ENCODE assay signal across 7 cellular contexts in the genomic region with DNA sequence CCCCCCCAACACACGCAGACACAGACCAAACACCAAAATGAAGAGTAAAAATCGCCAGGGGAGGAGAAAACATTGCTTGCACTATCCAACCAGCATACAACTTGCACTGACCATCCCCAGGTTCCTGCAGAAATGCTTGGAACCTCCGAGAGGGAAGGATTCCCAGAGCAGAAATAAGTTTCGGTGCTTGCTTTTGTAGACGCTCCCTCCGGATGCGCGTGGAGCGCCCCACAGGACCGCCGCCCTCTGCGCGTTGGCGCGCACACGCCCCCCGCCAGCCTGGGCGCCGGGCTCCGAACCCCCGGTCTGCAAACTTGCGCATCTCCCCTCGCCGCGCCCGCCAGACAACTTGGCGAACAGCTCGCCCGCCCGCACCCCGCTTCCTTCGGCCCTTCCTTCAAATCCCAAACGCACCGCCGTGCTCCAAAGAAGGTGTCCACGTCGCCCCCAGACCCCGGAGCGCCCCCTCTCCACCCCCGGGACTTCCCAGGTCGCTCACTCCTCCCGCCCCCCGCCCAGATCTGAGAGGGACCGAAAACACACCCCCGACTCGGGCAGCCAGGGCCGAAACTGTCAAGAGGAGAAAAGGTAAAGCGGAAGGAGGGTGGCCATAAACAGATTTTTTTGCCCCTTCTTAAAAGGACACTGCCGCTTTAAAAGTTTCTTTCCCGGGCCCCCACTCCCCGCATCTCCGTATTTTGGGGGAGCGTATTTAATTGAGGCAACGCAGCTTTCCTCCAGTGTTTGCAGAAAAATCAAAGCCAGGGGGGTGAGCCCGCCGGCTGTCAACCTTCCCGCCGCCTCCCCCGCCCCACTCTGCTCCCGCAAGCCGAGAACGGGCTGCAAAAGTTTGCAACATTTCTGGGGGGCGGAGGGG. TPM values are rescaled to one million over a fixed set of nuclear protein-coding genes. Genes with fewer than 3 reads are reported as not detected.
DNase-seq lines count a peak whose midpoint lies in the region; ATAC-seq lines count a peak whose summit lies in the region.

No MANE protein-coding gene starts in this region.

- H3K4me3 ChIP-seq in GM23248 (peak overlapping the region; percentile 93), neuron (ENCODE audit: low read length) (peak overlapping the region; percentile 52)

- H3K9me3 ChIP-seq in GM23248 (ENCODE audit: low read depth): no peaks in the 10 kb centered on the region
- H3K9me3 ChIP-seq in neuron (ENCODE audit: low read length): no peaks in the 10 kb centered on the region

- H3K27ac ChIP-seq in GM23248: 0 out of 2 replicates have a peak overlapping the region, but pooled peaks have one; percentile 1

- peak overlapping the region; percentile 67 for H3K9ac ChIP-seq in GM23248

- H3K36me3 ChIP-seq in GM23248 (ENCODE audit: low read depth) (no peaks in the 10 kb centered on the region), neuron (ENCODE audit: insufficient read depth, low read length) (no peaks in the 10 kb centered on the region)

- ATAC-seq in GM21576 (IDR thresholded peaks at IDR 0.05; ENCODE audit: unreplicated experiment): no peak
- no peak for ATAC-seq in HG03196 (IDR thresholded peaks at IDR 0.05; ENCODE audit: unreplicated experiment)

- H3K27me3 ChIP-seq in GM23248 (replicated peaks; ENCODE audit: insufficient read depth) (peaks cover 3% of the 10 kb centered on the region; the same call in 1 of the 2 replicates), neuron (ENCODE audit: insufficient read depth, low read length) (peaks cover 18% of the 10 kb centered on the region)

- H3K9me2 ChIP-seq in GM23248 (ENCODE audit: insufficient read depth): no peaks in the 10 kb centered on the region

- peak overlapping the region; percentile 94 for H3K4me2 ChIP-seq in GM23248 (ENCODE audit: unreplicated experiment)

- H3K4me1 ChIP-seq in GM23248 (ENCODE audit: insufficient read depth): peaks cover 12% of the 10 kb centered on the region
- peaks cover 14% of the 10 kb centered on the region for H3K4me1 ChIP-seq in neuron (ENCODE audit: insufficient read depth, low read length)

- peaks cover 22% of the 10 kb centered on the region for H3K79me2 ChIP-seq in GM23248 (ENCODE audit: insufficient read depth)

- in situ Hi-C loops in GM23248 (cut with MboI) (no loop called here), SK-MEL-5 (cut with HindIII; ENCODE audit: low pct_unique_long_range_greater_than_20kb, low sequenced_read_pairs) (no loop called here)

- no peaks in the 10 kb centered on the region for H4K20me1 ChIP-seq in GM23248 (ENCODE audit: insufficient read depth)

- H3F3A ChIP-seq in GM23248 (ENCODE audit: insufficient read depth): peaks cover 6% of the 10 kb centered on the region; the same call in 1 of the 2 replicates

- DNase-seq in GM23248 (peak; percentile 62), SK-MEL-5 (ENCODE audit: low read depth, low spot score) (peak; percentile 4), fibroblast of peridontal ligament (ENCODE audit: extremely low read depth) (peak; percentile 30), OCI-M2 (lab: John Stamatoyannopoulos, UW; ENCODE audit: unreplicated experiment) (no peak)

- 1% methylated on average over 27 to 53 of the region's 63 CpGs for WGBS in GM23248 (ENCODE audit: low coverage in 1 of 2, low lambda C conversion rate in 2 of 2, missing lambda C conversion rate in 2 of 2), 2 experiments

- H2AFZ ChIP-seq in GM23248 (peak overlapping the region; percentile 95), neuron (ENCODE audit: low read depth, low read length) (peak overlapping the region; percentile 96)

RNA-seq across cellular contexts. Expression of a gene that starts 0.8 kb away (rescaled TPM):
- 8.0 and 13.2 TPM in 2 replicates for total RNA-seq in GM23248 (2014; rRNA removed; shearing (Covaris generic))
- 9.6 and 10.4 TPM in 2 replicates for polyA plus RNA-seq in GM23248 (2016; fragmentation: Nextera tagmentation; extraction: Ambion mirVana)
- 8.1 and 10.2 TPM in 2 replicates for total RNA-seq in SK-MEL-5 (2014; rRNA removed; shearing (Covaris generic))
- 1.2 and 1.4 TPM in 2 replicates for polyA plus RNA-seq in SK-MEL-5 (2015; cell fraction: cytosol; rRNA removed)
- 7.9 and 9.1 TPM in 2 replicates for polyA plus RNA-seq in SK-MEL-5 (2015; cell fraction: nucleus; rRNA removed)
